In the genomic region with DNA sequence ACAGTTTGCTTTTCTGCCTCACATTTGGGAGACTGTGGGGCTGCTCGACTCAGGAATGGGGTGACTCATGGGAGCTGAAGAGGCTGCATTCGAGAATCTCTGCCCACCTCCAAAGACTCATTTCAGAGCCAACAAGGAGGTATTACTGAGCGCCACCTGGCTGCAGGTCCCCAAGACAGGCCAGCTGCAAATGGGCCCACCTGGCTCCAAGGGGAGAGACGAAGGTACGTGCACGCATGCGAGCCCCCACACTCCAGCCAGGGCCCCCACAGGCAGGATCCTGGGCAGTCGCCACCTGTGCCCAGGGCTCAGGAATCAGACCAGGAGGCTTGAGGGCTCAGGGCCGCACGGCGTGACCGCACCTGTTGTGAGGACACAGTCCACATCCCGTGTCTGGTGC, we compare ENCODE assay signal across 1 cellular context.
TF ChIP-seq lines count a peak whose summit lies in the region.

No MANE protein-coding gene starts in this region.

TF ChIP-seq in GM23338, 12 proteins besides CTCF, POLR2A, EP300 and RAD21:
- TF ChIP-seq NANOG (IDR thresholded peaks at IDR 0.05; ENCODE audit: borderline replicate concordance) (no peak), EZH2 (IDR thresholded peaks at IDR 0.05; ENCODE audit: low read depth, unreplicated experiment) (no peak), ZNF331 (CRISPR knock-in tag; IDR thresholded peaks at IDR 0.05; ENCODE audit: low read depth) (no peak), EZH2phosphoT487 (IDR thresholded peaks at IDR 0.05; ENCODE audit: unreplicated experiment) (no peak), CREB1 (CRISPR knock-in tag; IDR thresholded peaks at IDR 0.05; ENCODE audit: low read depth) (no peak), POLR2AphosphoS5 (IDR thresholded peaks at IDR 0.05; ENCODE audit: low read depth) (no peak), JUNB (IDR thresholded peaks at IDR 0.05; ENCODE audit: unreplicated experiment) (no peak), ZNF114 (CRISPR knock-in tag; IDR thresholded peaks at IDR 0.05) (no peak), STAT1 (IDR thresholded peaks at IDR 0.05; ENCODE audit: unreplicated experiment) (no peak)
- TF ChIP-seq, protein P1, sequence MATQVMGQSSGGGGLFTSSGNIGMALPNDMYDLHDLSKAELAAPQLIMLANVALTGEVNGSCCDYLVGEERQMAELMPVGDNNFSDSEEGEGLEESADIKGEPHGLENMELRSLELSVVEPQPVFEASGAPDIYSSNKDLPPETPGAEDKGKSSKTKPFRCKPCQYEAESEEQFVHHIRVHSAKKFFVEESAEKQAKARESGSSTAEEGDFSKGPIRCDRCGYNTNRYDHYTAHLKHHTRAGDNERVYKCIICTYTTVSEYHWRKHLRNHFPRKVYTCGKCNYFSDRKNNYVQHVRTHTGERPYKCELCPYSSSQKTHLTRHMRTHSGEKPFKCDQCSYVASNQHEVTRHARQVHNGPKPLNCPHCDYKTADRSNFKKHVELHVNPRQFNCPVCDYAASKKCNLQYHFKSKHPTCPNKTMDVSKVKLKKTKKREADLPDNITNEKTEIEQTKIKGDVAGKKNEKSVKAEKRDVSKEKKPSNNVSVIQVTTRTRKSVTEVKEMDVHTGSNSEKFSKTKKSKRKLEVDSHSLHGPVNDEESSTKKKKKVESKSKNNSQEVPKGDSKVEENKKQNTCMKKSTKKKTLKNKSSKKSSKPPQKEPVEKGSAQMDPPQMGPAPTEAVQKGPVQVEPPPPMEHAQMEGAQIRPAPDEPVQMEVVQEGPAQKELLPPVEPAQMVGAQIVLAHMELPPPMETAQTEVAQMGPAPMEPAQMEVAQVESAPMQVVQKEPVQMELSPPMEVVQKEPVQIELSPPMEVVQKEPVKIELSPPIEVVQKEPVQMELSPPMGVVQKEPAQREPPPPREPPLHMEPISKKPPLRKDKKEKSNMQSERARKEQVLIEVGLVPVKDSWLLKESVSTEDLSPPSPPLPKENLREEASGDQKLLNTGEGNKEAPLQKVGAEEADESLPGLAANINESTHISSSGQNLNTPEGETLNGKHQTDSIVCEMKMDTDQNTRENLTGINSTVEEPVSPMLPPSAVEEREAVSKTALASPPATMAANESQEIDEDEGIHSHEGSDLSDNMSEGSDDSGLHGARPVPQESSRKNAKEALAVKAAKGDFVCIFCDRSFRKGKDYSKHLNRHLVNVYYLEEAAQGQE (IDR thresholded peaks at IDR 0.05; ENCODE audit: unreplicated experiment) = no peak
- TF ChIP-seq, protein P2, sequence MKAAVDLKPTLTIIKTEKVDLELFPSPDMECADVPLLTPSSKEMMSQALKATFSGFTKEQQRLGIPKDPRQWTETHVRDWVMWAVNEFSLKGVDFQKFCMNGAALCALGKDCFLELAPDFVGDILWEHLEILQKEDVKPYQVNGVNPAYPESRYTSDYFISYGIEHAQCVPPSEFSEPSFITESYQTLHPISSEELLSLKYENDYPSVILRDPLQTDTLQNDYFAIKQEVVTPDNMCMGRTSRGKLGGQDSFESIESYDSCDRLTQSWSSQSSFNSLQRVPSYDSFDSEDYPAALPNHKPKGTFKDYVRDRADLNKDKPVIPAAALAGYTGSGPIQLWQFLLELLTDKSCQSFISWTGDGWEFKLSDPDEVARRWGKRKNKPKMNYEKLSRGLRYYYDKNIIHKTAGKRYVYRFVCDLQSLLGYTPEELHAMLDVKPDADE (IDR thresholded peaks at IDR 0.05) = no peak
- TF ChIP-seq, protein P3, sequence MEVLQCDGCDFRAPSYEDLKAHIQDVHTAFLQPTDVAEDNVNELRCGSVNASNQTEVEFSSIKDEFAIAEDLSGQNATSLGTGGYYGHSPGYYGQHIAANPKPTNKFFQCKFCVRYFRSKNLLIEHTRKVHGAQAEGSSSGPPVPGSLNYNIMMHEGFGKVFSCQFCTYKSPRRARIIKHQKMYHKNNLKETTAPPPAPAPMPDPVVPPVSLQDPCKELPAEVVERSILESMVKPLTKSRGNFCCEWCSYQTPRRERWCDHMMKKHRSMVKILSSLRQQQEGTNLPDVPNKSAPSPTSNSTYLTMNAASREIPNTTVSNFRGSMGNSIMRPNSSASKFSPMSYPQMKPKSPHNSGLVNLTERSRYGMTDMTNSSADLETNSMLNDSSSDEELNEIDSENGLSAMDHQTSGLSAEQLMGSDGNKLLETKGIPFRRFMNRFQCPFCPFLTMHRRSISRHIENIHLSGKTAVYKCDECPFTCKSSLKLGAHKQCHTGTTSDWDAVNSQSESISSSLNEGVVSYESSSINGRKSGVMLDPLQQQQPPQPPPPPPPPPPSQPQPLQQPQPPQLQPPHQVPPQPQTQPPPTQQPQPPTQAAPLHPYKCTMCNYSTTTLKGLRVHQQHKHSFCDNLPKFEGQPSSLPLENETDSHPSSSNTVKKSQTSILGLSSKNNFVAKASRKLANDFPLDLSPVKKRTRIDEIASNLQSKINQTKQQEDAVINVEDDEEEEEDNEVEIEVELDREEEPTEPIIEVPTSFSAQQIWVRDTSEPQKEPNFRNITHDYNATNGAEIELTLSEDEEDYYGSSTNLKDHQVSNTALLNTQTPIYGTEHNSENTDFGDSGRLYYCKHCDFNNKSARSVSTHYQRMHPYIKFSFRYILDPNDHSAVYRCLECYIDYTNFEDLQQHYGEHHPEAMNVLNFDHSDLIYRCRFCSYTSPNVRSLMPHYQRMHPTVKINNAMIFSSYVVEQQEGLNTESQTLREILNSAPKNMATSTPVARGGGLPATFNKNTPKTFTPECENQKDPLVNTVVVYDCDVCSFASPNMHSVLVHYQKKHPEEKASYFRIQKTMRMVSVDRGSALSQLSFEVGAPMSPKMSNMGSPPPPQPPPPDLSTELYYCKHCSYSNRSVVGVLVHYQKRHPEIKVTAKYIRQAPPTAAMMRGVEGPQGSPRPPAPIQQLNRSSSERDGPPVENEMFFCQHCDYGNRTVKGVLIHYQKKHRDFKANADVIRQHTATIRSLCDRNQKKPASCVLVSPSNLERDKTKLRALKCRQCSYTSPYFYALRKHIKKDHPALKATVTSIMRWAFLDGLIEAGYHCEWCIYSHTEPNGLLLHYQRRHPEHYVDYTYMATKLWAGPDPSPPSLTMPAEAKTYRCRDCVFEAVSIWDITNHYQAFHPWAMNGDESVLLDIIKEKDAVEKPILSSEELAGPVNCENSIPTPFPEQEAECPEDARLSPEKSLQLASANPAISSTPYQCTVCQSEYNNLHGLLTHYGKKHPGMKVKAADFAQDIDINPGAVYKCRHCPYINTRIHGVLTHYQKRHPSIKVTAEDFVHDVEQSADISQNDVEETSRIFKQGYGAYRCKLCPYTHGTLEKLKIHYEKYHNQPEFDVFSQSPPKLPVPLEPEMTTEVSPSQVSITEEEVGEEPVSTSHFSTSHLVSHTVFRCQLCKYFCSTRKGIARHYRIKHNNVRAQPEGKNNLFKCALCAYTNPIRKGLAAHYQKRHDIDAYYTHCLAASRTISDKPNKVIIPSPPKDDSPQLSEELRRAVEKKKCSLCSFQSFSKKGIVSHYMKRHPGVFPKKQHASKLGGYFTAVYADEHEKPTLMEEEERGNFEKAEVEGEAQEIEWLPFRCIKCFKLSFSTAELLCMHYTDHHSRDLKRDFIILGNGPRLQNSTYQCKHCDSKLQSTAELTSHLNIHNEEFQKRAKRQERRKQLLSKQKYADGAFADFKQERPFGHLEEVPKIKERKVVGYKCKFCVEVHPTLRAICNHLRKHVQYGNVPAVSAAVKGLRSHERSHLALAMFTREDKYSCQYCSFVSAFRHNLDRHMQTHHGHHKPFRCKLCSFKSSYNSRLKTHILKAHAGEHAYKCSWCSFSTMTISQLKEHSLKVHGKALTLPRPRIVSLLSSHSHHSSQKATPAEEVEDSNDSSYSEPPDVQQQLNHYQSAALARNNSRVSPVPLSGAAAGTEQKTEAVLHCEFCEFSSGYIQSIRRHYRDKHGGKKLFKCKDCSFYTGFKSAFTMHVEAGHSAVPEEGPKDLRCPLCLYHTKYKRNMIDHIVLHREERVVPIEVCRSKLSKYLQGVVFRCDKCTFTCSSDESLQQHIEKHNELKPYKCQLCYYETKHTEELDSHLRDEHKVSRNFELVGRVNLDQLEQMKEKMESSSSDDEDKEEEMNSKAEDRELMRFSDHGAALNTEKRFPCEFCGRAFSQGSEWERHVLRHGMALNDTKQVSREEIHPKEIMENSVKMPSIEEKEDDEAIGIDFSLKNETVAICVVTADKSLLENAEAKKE (CRISPR knock-in tag; IDR thresholded peaks at IDR 0.05) = no peak
